Comparison of ENCODE assay signal across 8 cellular contexts in the genomic region with DNA sequence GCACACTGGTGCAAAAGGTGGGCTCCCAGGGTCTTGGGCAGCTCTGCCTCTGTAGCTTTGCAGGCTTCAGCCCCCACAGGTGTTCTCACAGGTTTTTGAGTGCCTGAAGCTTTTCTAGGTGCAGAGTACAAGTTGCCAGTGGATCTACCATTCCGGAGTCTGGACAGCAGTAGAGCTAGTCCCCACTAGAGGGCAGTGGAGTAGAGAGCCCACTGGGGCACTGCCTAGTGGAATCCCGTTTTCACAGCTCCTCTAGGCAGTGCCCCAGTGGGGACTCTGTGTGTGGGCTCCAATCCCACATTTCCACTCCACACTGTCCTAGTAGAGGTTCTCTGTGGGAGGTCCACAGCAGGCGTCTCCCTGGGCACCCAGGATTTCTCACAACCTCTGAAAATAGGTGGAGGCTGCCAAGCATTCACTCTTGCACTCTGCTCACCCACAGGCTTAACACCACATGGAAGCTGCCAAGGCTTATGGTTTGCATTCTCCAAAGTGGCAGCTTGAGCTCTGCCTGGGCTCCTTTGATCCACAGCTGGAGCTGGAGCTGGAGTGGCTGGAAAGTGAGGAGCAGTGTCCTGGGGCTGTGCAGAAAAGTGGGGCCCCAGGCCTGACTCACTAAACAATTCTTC.
DNase-seq lines count a peak whose midpoint lies in the region; ATAC-seq and TF ChIP-seq lines count a peak whose summit lies in the region.

No MANE protein-coding gene starts in this region.

- DNase-seq in AML-193 (lab: John Stamatoyannopoulos, UW) = peak; percentile 16 to 36
- DNase-seq in SK-N-DZ (ENCODE audit: low spot score) = peak; percentile 38
- peak; percentile 18 for DNase-seq in hepatic stellate cell (ENCODE audit: low spot score)
- DNase-seq in T1000 (lab: John Stamatoyannopoulos, UW) = no peak

- peak; percentile 69 for ATAC-seq in HG03432 (IDR thresholded peaks at IDR 0.05; ENCODE audit: unreplicated experiment)
- ATAC-seq in GM19324 (IDR thresholded peaks at IDR 0.05; ENCODE audit: low FRiP score, unreplicated experiment) = no peak
- no peak for ATAC-seq in GM21717 (IDR thresholded peaks at IDR 0.05; ENCODE audit: unreplicated experiment)

- TF ChIP-seq CTCF in GM12873 (IDR thresholded peaks at IDR 0.05; ENCODE audit: insufficient read depth, low read depth, low read length, missing control alignments) = peak; percentile 87
